ENCODE assay signal across 1 cellular context in the genomic region with DNA sequence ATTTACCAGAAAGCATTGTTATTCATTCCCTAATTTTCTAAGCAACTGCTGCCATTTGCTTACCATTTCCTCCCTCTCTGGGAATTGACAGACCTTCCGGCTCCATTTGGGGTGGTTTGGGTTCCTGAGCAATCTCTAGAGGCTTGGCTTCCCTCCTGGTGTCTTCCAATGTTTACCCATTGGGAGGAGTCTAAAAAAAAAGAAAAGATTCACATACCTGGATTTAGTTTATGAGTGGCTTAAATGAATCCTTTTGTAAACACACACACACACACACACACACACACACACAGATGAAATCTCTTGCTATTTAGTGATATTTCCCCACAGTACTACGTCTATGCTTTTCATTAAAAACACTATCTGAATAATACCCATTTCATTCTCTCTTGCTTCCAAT.
TF ChIP-seq lines count a peak whose summit lies in the region.

No MANE protein-coding gene starts in this region.

TF ChIP-seq in HepG2, 621 proteins besides CTCF, POLR2A, EP300 and RAD21:
- TF ChIP-seq, protein P1, sequence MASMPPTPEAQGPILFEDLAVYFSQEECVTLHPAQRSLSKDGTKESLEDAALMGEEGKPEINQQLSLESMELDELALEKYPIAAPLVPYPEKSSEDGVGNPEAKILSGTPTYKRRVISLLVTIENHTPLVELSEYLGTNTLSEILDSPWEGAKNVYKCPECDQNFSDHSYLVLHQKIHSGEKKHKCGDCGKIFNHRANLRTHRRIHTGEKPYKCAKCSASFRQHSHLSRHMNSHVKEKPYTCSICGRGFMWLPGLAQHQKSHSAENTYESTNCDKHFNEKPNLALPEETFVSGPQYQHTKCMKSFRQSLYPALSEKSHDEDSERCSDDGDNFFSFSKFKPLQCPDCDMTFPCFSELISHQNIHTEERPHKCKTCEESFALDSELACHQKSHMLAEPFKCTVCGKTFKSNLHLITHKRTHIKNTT (CRISPR knock-in tag; IDR thresholded peaks at IDR 0.05), result no peak
- no peak for TF ChIP-seq AKAP8 (CRISPR knock-in tag; IDR thresholded peaks at IDR 0.05)
- TF ChIP-seq, protein P2, sequence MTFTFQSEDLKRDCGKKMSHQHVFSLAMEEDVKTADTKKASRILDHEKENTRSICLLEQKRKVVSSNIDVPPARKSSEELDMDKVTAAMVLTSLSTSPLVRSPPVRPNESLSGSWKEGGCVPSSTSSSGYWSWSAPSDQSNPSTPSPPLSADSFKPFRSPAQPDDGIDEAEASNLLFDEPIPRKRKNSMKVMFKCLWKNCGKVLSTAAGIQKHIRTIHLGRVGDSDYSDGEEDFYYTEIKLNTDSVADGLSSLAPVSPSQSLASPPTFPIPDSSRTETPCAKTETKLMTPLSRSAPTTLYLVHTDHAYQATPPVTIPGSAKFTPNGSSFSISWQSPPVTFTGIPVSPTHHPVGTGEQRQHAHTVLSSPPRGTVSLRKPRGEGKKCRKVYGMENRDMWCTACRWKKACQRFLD (CRISPR knock-in tag; IDR thresholded peaks at IDR 0.05; ENCODE audit: borderline replicate concordance), result no peak
- TF ChIP-seq ZBTB38 (CRISPR knock-in tag; IDR thresholded peaks at IDR 0.05), result no peak
- TF ChIP-seq ZNF761 (CRISPR knock-in tag; conservative IDR thresholded peaks at IDR 0.05), result no peak
- TF ChIP-seq TBL1XR1 (IDR thresholded peaks at IDR 0.05; ENCODE audit: borderline replicate concordance, low read length, partially characterized antibody), result no peak
- TF ChIP-seq ELF1 (CRISPR knock-in tag; IDR thresholded peaks at IDR 0.05), result no peak
- TF ChIP-seq ZNF317 (CRISPR knock-in tag; IDR thresholded peaks at IDR 0.05), result no peak
- TF ChIP-seq ZNF20 (CRISPR knock-in tag; IDR thresholded peaks at IDR 0.05), result no peak
- no peak for TF ChIP-seq CEBPB (IDR thresholded peaks at IDR 0.05; ENCODE audit: borderline replicate concordance, low read depth, low read length)
- TF ChIP-seq RBM22 (optimal IDR thresholded peaks at IDR 0.05; ENCODE audit: low read length), result no peak
- TF ChIP-seq ZMAT3 (CRISPR knock-in tag; conservative IDR thresholded peaks at IDR 0.05), result no peak
- TF ChIP-seq, protein P3, sequence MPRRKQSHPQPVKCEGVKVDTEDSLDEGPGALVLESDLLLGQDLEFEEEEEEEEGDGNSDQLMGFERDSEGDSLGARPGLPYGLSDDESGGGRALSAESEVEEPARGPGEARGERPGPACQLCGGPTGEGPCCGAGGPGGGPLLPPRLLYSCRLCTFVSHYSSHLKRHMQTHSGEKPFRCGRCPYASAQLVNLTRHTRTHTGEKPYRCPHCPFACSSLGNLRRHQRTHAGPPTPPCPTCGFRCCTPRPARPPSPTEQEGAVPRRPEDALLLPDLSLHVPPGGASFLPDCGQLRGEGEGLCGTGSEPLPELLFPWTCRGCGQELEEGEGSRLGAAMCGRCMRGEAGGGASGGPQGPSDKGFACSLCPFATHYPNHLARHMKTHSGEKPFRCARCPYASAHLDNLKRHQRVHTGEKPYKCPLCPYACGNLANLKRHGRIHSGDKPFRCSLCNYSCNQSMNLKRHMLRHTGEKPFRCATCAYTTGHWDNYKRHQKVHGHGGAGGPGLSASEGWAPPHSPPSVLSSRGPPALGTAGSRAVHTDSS (CRISPR knock-in tag; conservative IDR thresholded peaks at IDR 0.05), result no peak
- TF ChIP-seq ZFX (CRISPR knock-in tag; IDR thresholded peaks at IDR 0.05; ENCODE audit: low read depth), result no peak
